Comparison of ENCODE assay signal across 1 cellular context in the genomic region with DNA sequence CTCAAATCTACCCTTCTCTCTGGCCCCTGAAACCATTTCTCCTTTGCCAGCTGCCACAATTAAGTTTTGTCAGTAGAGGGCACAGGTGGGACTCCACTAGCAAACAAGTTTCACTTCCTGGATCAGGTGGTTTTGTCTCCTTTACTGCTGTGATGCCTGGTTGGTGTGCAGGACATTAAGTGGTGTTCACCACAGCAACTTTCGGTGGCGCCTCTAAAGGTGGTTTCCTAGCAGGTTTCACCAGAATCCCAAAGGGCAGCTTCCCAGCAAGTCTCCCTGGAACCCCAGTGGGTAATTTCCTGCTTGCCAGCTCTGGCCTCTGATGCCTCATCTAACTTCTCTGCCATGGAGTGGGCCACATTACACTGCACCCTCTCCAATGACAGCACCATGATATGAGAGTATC.
TF ChIP-seq lines count a peak whose summit lies in the region.

No MANE protein-coding gene starts in this region.

TF ChIP-seq in GM12878, 131 proteins besides CTCF, POLR2A, EP300 and RAD21:
- peak; percentile 85 for TF ChIP-seq EED (IDR thresholded peaks at IDR 0.05; ENCODE audit: low read depth)
- TF ChIP-seq GATAD2B (conservative IDR thresholded peaks at IDR 0.05; ENCODE audit: low read depth), result peak; percentile 68; the same call in 1 of the 2 replicates
- TF ChIP-seq IKZF1 (conservative IDR thresholded peaks at IDR 0.05), result peak; percentile 95
- TF ChIP-seq CBFB (IDR thresholded peaks at IDR 0.05; ENCODE audit: low read depth), result 0 out of 2 replicates have a peak, but pooled peaks have one; percentile 41
- no peak for TF ChIP-seq ZNF217 (IDR thresholded peaks at IDR 0.05)
- TF ChIP-seq, protein P1, sequence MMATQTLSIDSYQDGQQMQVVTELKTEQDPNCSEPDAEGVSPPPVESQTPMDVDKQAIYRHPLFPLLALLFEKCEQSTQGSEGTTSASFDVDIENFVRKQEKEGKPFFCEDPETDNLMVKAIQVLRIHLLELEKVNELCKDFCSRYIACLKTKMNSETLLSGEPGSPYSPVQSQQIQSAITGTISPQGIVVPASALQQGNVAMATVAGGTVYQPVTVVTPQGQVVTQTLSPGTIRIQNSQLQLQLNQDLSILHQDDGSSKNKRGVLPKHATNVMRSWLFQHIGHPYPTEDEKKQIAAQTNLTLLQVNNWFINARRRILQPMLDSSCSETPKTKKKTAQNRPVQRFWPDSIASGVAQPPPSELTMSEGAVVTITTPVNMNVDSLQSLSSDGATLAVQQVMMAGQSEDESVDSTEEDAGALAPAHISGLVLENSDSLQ (IDR thresholded peaks at IDR 0.05), result no peak
- TF ChIP-seq, protein P2, sequence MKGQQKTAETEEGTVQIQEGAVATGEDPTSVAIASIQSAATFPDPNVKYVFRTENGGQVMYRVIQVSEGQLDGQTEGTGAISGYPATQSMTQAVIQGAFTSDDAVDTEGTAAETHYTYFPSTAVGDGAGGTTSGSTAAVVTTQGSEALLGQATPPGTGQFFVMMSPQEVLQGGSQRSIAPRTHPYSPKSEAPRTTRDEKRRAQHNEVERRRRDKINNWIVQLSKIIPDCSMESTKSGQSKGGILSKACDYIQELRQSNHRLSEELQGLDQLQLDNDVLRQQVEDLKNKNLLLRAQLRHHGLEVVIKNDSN (IDR thresholded peaks at IDR 0.05; ENCODE audit: borderline replicate concordance, extremely low read length, insufficient read depth, low read depth, low read length), result peak; percentile 2
- peak in 1 of 2 experiments; percentile 53; a peak in 1 of 4 replicates for TF ChIP-seq BHLHE40 (IDR thresholded peaks at IDR 0.05; ENCODE audit: borderline replicate concordance in 1 of 2, low read depth in 2 of 2, low read length in 1 of 2)
- TF ChIP-seq BMI1 (IDR thresholded peaks at IDR 0.05; ENCODE audit: borderline replicate concordance), result peak; percentile 20; the same call in 1 of the 2 replicates
- TF ChIP-seq SRF (IDR thresholded peaks at IDR 0.05; ENCODE audit: low read depth in 2 of 2, low read length in 2 of 2), result no peak
- peak in 1 of 2 experiments; percentile 54; a peak in 1 of 4 replicates for TF ChIP-seq ETV6 (conservative IDR thresholded peaks at IDR 0.05 in 1 of 2, IDR thresholded peaks at IDR 0.05 in 1 of 2; ENCODE audit: borderline replicate concordance in 1 of 2, low read depth in 1 of 2)
- TF ChIP-seq PAX5 (IDR thresholded peaks at IDR 0.05; ENCODE audit: borderline replicate concordance, low read depth, low read length), result 0 out of 2 replicates have a peak, but pooled peaks have one; percentile 38
- TF ChIP-seq, protein P3, sequence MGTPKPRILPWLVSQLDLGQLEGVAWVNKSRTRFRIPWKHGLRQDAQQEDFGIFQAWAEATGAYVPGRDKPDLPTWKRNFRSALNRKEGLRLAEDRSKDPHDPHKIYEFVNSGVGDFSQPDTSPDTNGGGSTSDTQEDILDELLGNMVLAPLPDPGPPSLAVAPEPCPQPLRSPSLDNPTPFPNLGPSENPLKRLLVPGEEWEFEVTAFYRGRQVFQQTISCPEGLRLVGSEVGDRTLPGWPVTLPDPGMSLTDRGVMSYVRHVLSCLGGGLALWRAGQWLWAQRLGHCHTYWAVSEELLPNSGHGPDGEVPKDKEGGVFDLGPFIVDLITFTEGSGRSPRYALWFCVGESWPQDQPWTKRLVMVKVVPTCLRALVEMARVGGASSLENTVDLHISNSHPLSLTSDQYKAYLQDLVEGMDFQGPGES (IDR thresholded peaks at IDR 0.05), result no peak
- no peak for TF ChIP-seq BRCA1 (IDR thresholded peaks at IDR 0.05; ENCODE audit: low read depth, low read length)
- TF ChIP-seq MEF2A (IDR thresholded peaks at IDR 0.05; ENCODE audit: insufficient read depth, low read depth, low read length), result no peak
- peak; percentile 92 to 95 for TF ChIP-seq IKZF2 (IDR thresholded peaks at IDR 0.05)
- TF ChIP-seq TCF12 (IDR thresholded peaks at IDR 0.05; ENCODE audit: low read depth, low read length), result no peak
- no peak for TF ChIP-seq MXI1 (IDR thresholded peaks at IDR 0.05; ENCODE audit: low read depth, low read length)
- 0 out of 2 replicates have a peak, but pooled peaks have one; percentile 46 for TF ChIP-seq RCOR1 (conservative IDR thresholded peaks at IDR 0.05; ENCODE audit: low read depth, low read length)
- TF ChIP-seq, protein P4, sequence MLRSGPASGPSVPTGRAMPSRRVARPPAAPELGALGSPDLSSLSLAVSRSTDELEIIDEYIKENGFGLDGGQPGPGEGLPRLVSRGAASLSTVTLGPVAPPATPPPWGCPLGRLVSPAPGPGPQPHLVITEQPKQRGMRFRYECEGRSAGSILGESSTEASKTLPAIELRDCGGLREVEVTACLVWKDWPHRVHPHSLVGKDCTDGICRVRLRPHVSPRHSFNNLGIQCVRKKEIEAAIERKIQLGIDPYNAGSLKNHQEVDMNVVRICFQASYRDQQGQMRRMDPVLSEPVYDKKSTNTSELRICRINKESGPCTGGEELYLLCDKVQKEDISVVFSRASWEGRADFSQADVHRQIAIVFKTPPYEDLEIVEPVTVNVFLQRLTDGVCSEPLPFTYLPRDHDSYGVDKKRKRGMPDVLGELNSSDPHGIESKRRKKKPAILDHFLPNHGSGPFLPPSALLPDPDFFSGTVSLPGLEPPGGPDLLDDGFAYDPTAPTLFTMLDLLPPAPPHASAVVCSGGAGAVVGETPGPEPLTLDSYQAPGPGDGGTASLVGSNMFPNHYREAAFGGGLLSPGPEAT (IDR thresholded peaks at IDR 0.05; ENCODE audit: low read depth), result peak; percentile 85
- TF ChIP-seq RUNX3 (IDR thresholded peaks at IDR 0.05; ENCODE audit: low read length), result peak; percentile 92
- TF ChIP-seq SMAD5 (IDR thresholded peaks at IDR 0.05; ENCODE audit: low read depth), result no peak
- TF ChIP-seq POU2F2 (IDR thresholded peaks at IDR 0.05; ENCODE audit: borderline replicate concordance, low read depth, low read length), result peak; percentile 61; the same call in 1 of the 3 replicates
- no peak for TF ChIP-seq TBL1XR1 (IDR thresholded peaks at IDR 0.05; ENCODE audit: low read depth, low read length)
- 0 out of 2 replicates have a peak, but pooled peaks have one; percentile 63 for TF ChIP-seq TCF3 (IDR thresholded peaks at IDR 0.05; ENCODE audit: borderline replicate concordance, insufficient read depth, low read depth, low read length)
- TF ChIP-seq, protein P5, sequence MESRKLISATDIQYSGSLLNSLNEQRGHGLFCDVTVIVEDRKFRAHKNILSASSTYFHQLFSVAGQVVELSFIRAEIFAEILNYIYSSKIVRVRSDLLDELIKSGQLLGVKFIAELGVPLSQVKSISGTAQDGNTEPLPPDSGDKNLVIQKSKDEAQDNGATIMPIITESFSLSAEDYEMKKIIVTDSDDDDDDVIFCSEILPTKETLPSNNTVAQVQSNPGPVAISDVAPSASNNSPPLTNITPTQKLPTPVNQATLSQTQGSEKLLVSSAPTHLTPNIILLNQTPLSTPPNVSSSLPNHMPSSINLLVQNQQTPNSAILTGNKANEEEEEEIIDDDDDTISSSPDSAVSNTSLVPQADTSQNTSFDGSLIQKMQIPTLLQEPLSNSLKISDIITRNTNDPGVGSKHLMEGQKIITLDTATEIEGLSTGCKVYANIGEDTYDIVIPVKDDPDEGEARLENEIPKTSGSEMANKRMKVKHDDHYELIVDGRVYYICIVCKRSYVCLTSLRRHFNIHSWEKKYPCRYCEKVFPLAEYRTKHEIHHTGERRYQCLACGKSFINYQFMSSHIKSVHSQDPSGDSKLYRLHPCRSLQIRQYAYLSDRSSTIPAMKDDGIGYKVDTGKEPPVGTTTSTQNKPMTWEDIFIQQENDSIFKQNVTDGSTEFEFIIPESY (IDR thresholded peaks at IDR 0.05), result no peak
- TF ChIP-seq TARDBP (IDR thresholded peaks at IDR 0.05; ENCODE audit: borderline replicate concordance), result no peak
- 0 out of 2 replicates have a peak, but pooled peaks have one; percentile 8 for TF ChIP-seq CREB1 (IDR thresholded peaks at IDR 0.05; ENCODE audit: low read depth)
- TF ChIP-seq FOS (IDR thresholded peaks at IDR 0.05; ENCODE audit: borderline replicate concordance, extremely low read depth, insufficient read length), result no peak
- TF ChIP-seq SMC3 (IDR thresholded peaks at IDR 0.05; ENCODE audit: borderline replicate concordance, low read length), result peak; percentile 20; the same call in 1 of the 2 replicates
- peak; percentile 57; the same call in 1 of the 2 replicates for TF ChIP-seq RAD51 (IDR thresholded peaks at IDR 0.05)
- peak; percentile 78 for TF ChIP-seq DPF2 (IDR thresholded peaks at IDR 0.05)
- TF ChIP-seq IRF4 (IDR thresholded peaks at IDR 0.05; ENCODE audit: low read depth, low read length), result peak; percentile 83
- TF ChIP-seq MEF2B (IDR thresholded peaks at IDR 0.05; ENCODE audit: partially characterized antibody, poor library complexity, severe bottlenecking), result peak; percentile 54
- peak; percentile 53; the same call in 1 of the 2 replicates for TF ChIP-seq BCL11A (IDR thresholded peaks at IDR 0.05; ENCODE audit: low read depth, low read length)
- TF ChIP-seq, protein P6, sequence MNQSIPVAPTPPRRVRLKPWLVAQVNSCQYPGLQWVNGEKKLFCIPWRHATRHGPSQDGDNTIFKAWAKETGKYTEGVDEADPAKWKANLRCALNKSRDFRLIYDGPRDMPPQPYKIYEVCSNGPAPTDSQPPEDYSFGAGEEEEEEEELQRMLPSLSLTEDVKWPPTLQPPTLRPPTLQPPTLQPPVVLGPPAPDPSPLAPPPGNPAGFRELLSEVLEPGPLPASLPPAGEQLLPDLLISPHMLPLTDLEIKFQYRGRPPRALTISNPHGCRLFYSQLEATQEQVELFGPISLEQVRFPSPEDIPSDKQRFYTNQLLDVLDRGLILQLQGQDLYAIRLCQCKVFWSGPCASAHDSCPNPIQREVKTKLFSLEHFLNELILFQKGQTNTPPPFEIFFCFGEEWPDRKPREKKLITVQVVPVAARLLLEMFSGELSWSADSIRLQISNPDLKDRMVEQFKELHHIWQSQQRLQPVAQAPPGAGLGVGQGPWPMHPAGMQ (IDR thresholded peaks at IDR 0.05; ENCODE audit: borderline replicate concordance), result no peak
- TF ChIP-seq EZH2 (IDR thresholded peaks at IDR 0.05; ENCODE audit: borderline replicate concordance, control insufficient read depth, low read depth, low read length), result no peak
- 0 out of 2 replicates have a peak, but pooled peaks have one; percentile 21 for TF ChIP-seq ATF7 (IDR thresholded peaks at IDR 0.05; ENCODE audit: low read depth)
- TF ChIP-seq, protein P7, sequence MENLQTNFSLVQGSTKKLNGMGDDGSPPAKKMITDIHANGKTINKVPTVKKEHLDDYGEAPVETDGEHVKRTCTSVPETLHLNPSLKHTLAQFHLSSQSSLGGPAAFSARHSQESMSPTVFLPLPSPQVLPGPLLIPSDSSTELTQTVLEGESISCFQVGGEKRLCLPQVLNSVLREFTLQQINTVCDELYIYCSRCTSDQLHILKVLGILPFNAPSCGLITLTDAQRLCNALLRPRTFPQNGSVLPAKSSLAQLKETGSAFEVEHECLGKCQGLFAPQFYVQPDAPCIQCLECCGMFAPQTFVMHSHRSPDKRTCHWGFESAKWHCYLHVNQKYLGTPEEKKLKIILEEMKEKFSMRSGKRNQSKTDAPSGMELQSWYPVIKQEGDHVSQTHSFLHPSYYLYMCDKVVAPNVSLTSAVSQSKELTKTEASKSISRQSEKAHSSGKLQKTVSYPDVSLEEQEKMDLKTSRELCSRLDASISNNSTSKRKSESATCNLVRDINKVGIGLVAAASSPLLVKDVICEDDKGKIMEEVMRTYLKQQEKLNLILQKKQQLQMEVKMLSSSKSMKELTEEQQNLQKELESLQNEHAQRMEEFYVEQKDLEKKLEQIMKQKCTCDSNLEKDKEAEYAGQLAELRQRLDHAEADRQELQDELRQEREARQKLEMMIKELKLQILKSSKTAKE (IDR thresholded peaks at IDR 0.05; ENCODE audit: low read depth, poor library complexity, severe bottlenecking), result no peak
- TF ChIP-seq NBN (IDR thresholded peaks at IDR 0.05), result 0 out of 2 replicates have a peak, but pooled peaks have one; percentile 37
- no peak for TF ChIP-seq SIN3A (IDR thresholded peaks at IDR 0.05; ENCODE audit: low read depth, low read length)
- TF ChIP-seq RELA (IDR thresholded peaks at IDR 0.05; ENCODE audit: borderline replicate concordance, partially characterized antibody), result peak; percentile 38
- TF ChIP-seq SPI1 (IDR thresholded peaks at IDR 0.05; ENCODE audit: borderline replicate concordance, insufficient read depth, low read depth, low read length), result peak; percentile 90
- TF ChIP-seq, protein P8, sequence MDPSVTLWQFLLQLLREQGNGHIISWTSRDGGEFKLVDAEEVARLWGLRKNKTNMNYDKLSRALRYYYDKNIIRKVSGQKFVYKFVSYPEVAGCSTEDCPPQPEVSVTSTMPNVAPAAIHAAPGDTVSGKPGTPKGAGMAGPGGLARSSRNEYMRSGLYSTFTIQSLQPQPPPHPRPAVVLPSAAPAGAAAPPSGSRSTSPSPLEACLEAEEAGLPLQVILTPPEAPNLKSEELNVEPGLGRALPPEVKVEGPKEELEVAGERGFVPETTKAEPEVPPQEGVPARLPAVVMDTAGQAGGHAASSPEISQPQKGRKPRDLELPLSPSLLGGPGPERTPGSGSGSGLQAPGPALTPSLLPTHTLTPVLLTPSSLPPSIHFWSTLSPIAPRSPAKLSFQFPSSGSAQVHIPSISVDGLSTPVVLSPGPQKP (IDR thresholded peaks at IDR 0.05; ENCODE audit: low read depth, low read length), result no peak
- peak; percentile 74 for TF ChIP-seq MTA2 (IDR thresholded peaks at IDR 0.05; ENCODE audit: low read depth)
- TF ChIP-seq, protein P9, sequence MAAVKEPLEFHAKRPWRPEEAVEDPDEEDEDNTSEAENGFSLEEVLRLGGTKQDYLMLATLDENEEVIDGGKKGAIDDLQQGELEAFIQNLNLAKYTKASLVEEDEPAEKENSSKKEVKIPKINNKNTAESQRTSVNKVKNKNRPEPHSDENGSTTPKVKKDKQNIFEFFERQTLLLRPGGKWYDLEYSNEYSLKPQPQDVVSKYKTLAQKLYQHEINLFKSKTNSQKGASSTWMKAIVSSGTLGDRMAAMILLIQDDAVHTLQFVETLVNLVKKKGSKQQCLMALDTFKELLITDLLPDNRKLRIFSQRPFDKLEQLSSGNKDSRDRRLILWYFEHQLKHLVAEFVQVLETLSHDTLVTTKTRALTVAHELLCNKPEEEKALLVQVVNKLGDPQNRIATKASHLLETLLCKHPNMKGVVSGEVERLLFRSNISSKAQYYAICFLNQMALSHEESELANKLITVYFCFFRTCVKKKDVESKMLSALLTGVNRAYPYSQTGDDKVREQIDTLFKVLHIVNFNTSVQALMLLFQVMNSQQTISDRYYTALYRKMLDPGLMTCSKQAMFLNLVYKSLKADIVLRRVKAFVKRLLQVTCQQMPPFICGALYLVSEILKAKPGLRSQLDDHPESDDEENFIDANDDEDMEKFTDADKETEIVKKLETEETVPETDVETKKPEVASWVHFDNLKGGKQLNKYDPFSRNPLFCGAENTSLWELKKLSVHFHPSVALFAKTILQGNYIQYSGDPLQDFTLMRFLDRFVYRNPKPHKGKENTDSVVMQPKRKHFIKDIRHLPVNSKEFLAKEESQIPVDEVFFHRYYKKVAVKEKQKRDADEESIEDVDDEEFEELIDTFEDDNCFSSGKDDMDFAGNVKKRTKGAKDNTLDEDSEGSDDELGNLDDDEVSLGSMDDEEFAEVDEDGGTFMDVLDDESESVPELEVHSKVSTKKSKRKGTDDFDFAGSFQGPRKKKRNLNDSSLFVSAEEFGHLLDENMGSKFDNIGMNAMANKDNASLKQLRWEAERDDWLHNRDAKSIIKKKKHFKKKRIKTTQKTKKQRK (IDR thresholded peaks at IDR 0.05; ENCODE audit: low read depth, low read length), result no peak
- no peak for TF ChIP-seq SP1 (IDR thresholded peaks at IDR 0.05; ENCODE audit: low read depth, low read length)
- no peak for TF ChIP-seq POLR2AphosphoS5 (IDR thresholded peaks at IDR 0.05; ENCODE audit: low read length)
- no peak for TF ChIP-seq STAT3 (IDR thresholded peaks at IDR 0.05; ENCODE audit: low read depth, low read length)
